1 cellular context compared by ENCODE assay signal in genomic region chr11:102452461-102453285, GRCh38.
TF ChIP-seq lines count a peak whose summit lies in the region.

Gene TMEM123 (minus strand): TSS chr11:102452765. CDS start chr11:102452623, 142 bp downstream.

TF ChIP-seq in HepG2, 621 proteins besides CTCF, POLR2A, EP300 and RAD21 (continued from another document):
- no peak for TF ChIP-seq ZNF790 (CRISPR knock-in tag; IDR thresholded peaks at IDR 0.05; ENCODE audit: borderline replicate concordance)
- peak; percentile 91; the same call in 1 of the 2 replicates for TF ChIP-seq ZNF230 (CRISPR knock-in tag; IDR thresholded peaks at IDR 0.05)
- TF ChIP-seq MEIS2 (CRISPR knock-in tag; IDR thresholded peaks at IDR 0.05) = 0 out of 2 replicates have a peak, but pooled peaks have one; percentile 6
- TF ChIP-seq ZNF674 (CRISPR knock-in tag; IDR thresholded peaks at IDR 0.05; ENCODE audit: low read depth) = 0 out of 2 replicates have a peak, but pooled peaks have one; percentile 45
- TF ChIP-seq NAIF1 (CRISPR knock-in tag; IDR thresholded peaks at IDR 0.05; ENCODE audit: borderline replicate concordance) = peak; percentile 68; the same call in 1 of the 2 replicates
- no peak for TF ChIP-seq EZH2 (conservative IDR thresholded peaks at IDR 0.05; ENCODE audit: low read depth, low read length)
- no peak for TF ChIP-seq MXD4 (CRISPR knock-in tag; IDR thresholded peaks at IDR 0.05)
- no peak for TF ChIP-seq MLLT10 (CRISPR knock-in tag; IDR thresholded peaks at IDR 0.05)
- TF ChIP-seq NR3C1 (CRISPR knock-in tag; IDR thresholded peaks at IDR 0.05) = no peak
- TF ChIP-seq ZNF337 (CRISPR knock-in tag; IDR thresholded peaks at IDR 0.05; ENCODE audit: borderline replicate concordance, low read depth) = no peak
- no peak for TF ChIP-seq FOXJ3 (CRISPR knock-in tag; IDR thresholded peaks at IDR 0.05; ENCODE audit: borderline replicate concordance)
- no peak for TF ChIP-seq PREB (CRISPR knock-in tag; IDR thresholded peaks at IDR 0.05)
- TF ChIP-seq ZNF639 (CRISPR knock-in tag; conservative IDR thresholded peaks at IDR 0.05) = peak; percentile 69
- TF ChIP-seq HMGXB4 (CRISPR knock-in tag; IDR thresholded peaks at IDR 0.05; ENCODE audit: borderline replicate concordance in 1 of 2, low read depth in 1 of 2) = peak in 1 of 2 experiments; percentile 26; a peak in 3 of 4 replicates
- no peak for TF ChIP-seq ZFAT (CRISPR knock-in tag; conservative IDR thresholded peaks at IDR 0.05)
- TF ChIP-seq NKX3-1 (CRISPR knock-in tag; IDR thresholded peaks at IDR 0.05) = no peak
- TF ChIP-seq SNAPC5 (CRISPR knock-in tag; IDR thresholded peaks at IDR 0.05; ENCODE audit: borderline replicate concordance) = peak; percentile 37; the same call in 1 of the 2 replicates
- TF ChIP-seq ZNF629 (CRISPR knock-in tag; conservative IDR thresholded peaks at IDR 0.05) = no peak
- TF ChIP-seq MTF2 (CRISPR knock-in tag; IDR thresholded peaks at IDR 0.05; ENCODE audit: borderline replicate concordance) = no peak
- TF ChIP-seq AGO2 (optimal IDR thresholded peaks at IDR 0.05; ENCODE audit: low read depth, low read length) = peak; percentile 86
- peak; percentile 85; the same call in 1 of the 2 replicates for TF ChIP-seq FOXO4 (CRISPR knock-in tag; conservative IDR thresholded peaks at IDR 0.05)
- TF ChIP-seq TSC22D2 (CRISPR knock-in tag; IDR thresholded peaks at IDR 0.05; ENCODE audit: borderline replicate concordance) = peak; percentile 35; the same call in 1 of the 2 replicates
- peak; percentile 63 for TF ChIP-seq SAFB2 (CRISPR knock-in tag; IDR thresholded peaks at IDR 0.05; ENCODE audit: borderline replicate concordance, low read depth)
- TF ChIP-seq TCF7 (IDR thresholded peaks at IDR 0.05; ENCODE audit: low read depth) = peak; percentile 69
- TF ChIP-seq MAZ (IDR thresholded peaks at IDR 0.05; ENCODE audit: borderline replicate concordance, low read depth, low read length) = no peak
- peak; percentile 82 for TF ChIP-seq MAZ (CRISPR knock-in tag; IDR thresholded peaks at IDR 0.05; ENCODE audit: low read depth)
- TF ChIP-seq ZNF343 (CRISPR knock-in tag; IDR thresholded peaks at IDR 0.05) = no peak
- TF ChIP-seq CSRNP2 (CRISPR knock-in tag; conservative IDR thresholded peaks at IDR 0.05; ENCODE audit: low read depth) = no peak
- 0 out of 2 replicates have a peak, but pooled peaks have one; percentile 12 for TF ChIP-seq KDM3A (CRISPR knock-in tag; IDR thresholded peaks at IDR 0.05; ENCODE audit: low read depth)
- peak; percentile 93; the same call in 1 of the 2 replicates for TF ChIP-seq ZNF841 (CRISPR knock-in tag; IDR thresholded peaks at IDR 0.05; ENCODE audit: borderline replicate concordance)
- no peak; the same call in 2 of the 3 replicates for TF ChIP-seq MXI1 (IDR thresholded peaks at IDR 0.05; ENCODE audit: borderline replicate concordance, low read depth, low read length)
- peak; percentile 77; the same call in 1 of the 2 replicates for TF ChIP-seq NPAS2 (CRISPR knock-in tag; IDR thresholded peaks at IDR 0.05; ENCODE audit: borderline replicate concordance)
- TF ChIP-seq SATB2 (CRISPR knock-in tag; IDR thresholded peaks at IDR 0.05) = 0 out of 2 replicates have a peak, but pooled peaks have one; percentile 8
- no peak for TF ChIP-seq ZNF782 (CRISPR knock-in tag; IDR thresholded peaks at IDR 0.05; ENCODE audit: borderline replicate concordance)
- TF ChIP-seq ZSCAN9 (CRISPR knock-in tag; IDR thresholded peaks at IDR 0.05; ENCODE audit: borderline replicate concordance) = peak; percentile 52; the same call in 1 of the 2 replicates
- TF ChIP-seq ZSCAN29 (CRISPR knock-in tag; conservative IDR thresholded peaks at IDR 0.05) = peak; percentile 82; the same call in 1 of the 2 replicates
TF ChIP-seq in HepG2: peak in this region for 218.
